In the genomic region with DNA sequence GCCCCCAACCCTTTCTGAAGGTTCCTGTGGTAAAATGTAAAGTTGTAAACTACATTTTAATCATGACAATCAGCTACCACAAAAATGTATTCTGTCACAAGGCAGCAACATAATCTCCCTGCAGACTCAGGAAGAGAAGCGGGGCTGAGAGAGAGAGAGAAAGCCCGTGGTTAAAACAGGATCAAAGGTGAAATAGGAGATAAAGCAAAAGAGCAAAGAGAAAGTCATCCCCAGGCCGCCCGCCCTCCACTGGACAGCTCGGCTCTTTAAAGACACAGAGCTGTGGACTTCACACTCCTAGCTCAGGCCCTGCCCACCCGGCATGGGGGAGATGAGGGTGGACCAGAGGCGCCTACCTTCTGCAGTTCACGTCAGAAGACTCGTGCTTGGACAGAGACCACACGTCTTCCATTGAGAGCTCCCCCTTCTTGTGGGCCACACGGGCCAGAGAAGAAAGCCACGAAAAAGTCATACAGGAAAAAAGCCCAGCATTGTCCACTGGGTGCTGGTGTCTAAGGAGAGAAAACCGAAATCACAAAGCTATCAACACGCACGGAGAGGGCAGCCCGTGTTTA, we compare ENCODE assay signal across 1 cellular context.
TF ChIP-seq lines count a peak whose summit lies in the region.

No MANE protein-coding gene starts in this region.

TF ChIP-seq in IMR-90, 13 proteins besides CTCF, POLR2A, EP300 and RAD21 (continued from another document):
- no peak for TF ChIP-seq CHD1 (IDR thresholded peaks at IDR 0.05; ENCODE audit: low read depth, low read length)
- TF ChIP-seq SMC3 (IDR thresholded peaks at IDR 0.05; ENCODE audit: low read depth, low read length) = no peak
- TF ChIP-seq, protein P1, sequence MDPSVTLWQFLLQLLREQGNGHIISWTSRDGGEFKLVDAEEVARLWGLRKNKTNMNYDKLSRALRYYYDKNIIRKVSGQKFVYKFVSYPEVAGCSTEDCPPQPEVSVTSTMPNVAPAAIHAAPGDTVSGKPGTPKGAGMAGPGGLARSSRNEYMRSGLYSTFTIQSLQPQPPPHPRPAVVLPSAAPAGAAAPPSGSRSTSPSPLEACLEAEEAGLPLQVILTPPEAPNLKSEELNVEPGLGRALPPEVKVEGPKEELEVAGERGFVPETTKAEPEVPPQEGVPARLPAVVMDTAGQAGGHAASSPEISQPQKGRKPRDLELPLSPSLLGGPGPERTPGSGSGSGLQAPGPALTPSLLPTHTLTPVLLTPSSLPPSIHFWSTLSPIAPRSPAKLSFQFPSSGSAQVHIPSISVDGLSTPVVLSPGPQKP (IDR thresholded peaks at IDR 0.05; ENCODE audit: borderline replicate concordance, low read depth, low read length) = no peak
- TF ChIP-seq MAZ (IDR thresholded peaks at IDR 0.05; ENCODE audit: borderline replicate concordance, low read depth, low read length) = peak; percentile 22; the same call in 1 of the 2 replicates
- TF ChIP-seq CEBPB (IDR thresholded peaks at IDR 0.05; ENCODE audit: low read depth, low read length) = peak; percentile 53; the same call in 1 of the 2 replicates
- TF ChIP-seq NFE2L2 (IDR thresholded peaks at IDR 0.05; ENCODE audit: low read depth, low read length) = no peak
